ENCODE assay signal across 27 cellular contexts in genomic region chr17:49915260-49915659, GRCh38.
"Had no signal": no experiment of that assay in that cellular context is flagged by ENCODE, and none has a peak within 500 bp of the region (broad histone marks: within the 10 kb centered on the region; RNA-seq: fewer than 3 reads in every experiment).

No MANE protein-coding gene starts in this region.

- FAIRE-seq: RCC 7860 had no signal

- H3K27ac ChIP-seq: brain microvascular endothelial cell, cardiac muscle cell had no signal

- DNase-seq: activated B cell treated with CpG ODN at 0.5 μM for 24 hours; activated CD4-positive, alpha-beta memory T cell treated with anti-CD3 and anti-CD28 coated beads, Interleukin-2, amount 10 ng/mL, durations not matched to agents 7 days and 5 days; activated CD4-positive, alpha-beta T cell treated with anti-CD3 and anti-CD28 coated beads for 1 hour; activated CD4-positive, alpha-beta T cell treated with anti-CD3 and anti-CD28 coated beads, Interleukin-2, amount 10 ng/mL, durations not matched to agents 24 days and 14 days; activated gamma-delta T cell; activated naive CD4-positive, alpha-beta T cell treated with anti-CD3 and anti-CD28 coated beads for 36 hours; activated T-cell treated with anti-CD3 and anti-CD28 coated beads for 4 hours; activated T-cell treated with anti-CD3 and anti-CD28 coated beads, Interleukin-2, amount 50 U/mL, for 48 hours; brain microvascular endothelial cell; cerebellar nuclear complex; Karpas-422; NCI-H1092; NCI-H1417; NCI-H1694; NCI-H2029; NCI-H2107; NCI-H2171 treated with DMSO at 0.1 percent for 48 hours; NCI-H226; NCI-H526; PC-3; SHP77; T-helper 17 cell; T-helper 9 cell had no signal

- H3K4me3 Mint-ChIP-seq: activated B cell treated with CpG ODN at 0.5 μM for 24 hours; activated CD4-positive, alpha-beta memory T cell treated with anti-CD3 and anti-CD28 coated beads, Interleukin-2, amount 10 ng/mL, durations not matched to agents 7 days and 5 days; activated CD4-positive, alpha-beta T cell treated with anti-CD3 and anti-CD28 coated beads, Interleukin-2, amount 10 ng/mL, durations not matched to agents 24 days and 14 days; activated naive CD4-positive, alpha-beta T cell treated with anti-CD3 and anti-CD28 coated beads for 36 hours; activated naive CD8-positive, alpha-beta T cell; activated T-helper 17 cell treated with anti-CD3 and anti-CD28 coated beads, Interleukin-2, amount 50 U/mL, for 72 hours; T-helper 17 cell had no signal

- H3K9me3 Mint-ChIP-seq: activated B cell treated with CpG ODN at 0.5 μM for 24 hours; activated CD4-positive, alpha-beta memory T cell treated with anti-CD3 and anti-CD28 coated beads, Interleukin-2, amount 10 ng/mL, durations not matched to agents 7 days and 5 days; activated CD4-positive, alpha-beta T cell treated with anti-CD3 and anti-CD28 coated beads, Interleukin-2, amount 10 ng/mL, durations not matched to agents 24 days and 14 days; activated naive CD4-positive, alpha-beta T cell treated with anti-CD3 and anti-CD28 coated beads for 36 hours; activated T-helper 17 cell treated with anti-CD3 and anti-CD28 coated beads, Interleukin-2, amount 50 U/mL, for 72 hours had no signal

- H3K4me3 ChIP-seq: cardiac muscle cell had no signal

- ATAC-seq: activated T-helper 17 cell treated with anti-CD3 and anti-CD28 coated beads, Interleukin-2, amount 50 U/mL, for 72 hours; PC-3; T-helper 17 cell had no signal

- H3K27ac Mint-ChIP-seq: activated B cell treated with CpG ODN at 0.5 μM for 24 hours; activated CD4-positive, alpha-beta memory T cell treated with anti-CD3 and anti-CD28 coated beads, Interleukin-2, amount 10 ng/mL, durations not matched to agents 7 days and 5 days; activated CD4-positive, alpha-beta T cell treated with anti-CD3 and anti-CD28 coated beads, Interleukin-2, amount 10 ng/mL, durations not matched to agents 24 days and 14 days; activated naive CD4-positive, alpha-beta T cell treated with anti-CD3 and anti-CD28 coated beads for 36 hours; activated naive CD8-positive, alpha-beta T cell; activated T-helper 17 cell treated with anti-CD3 and anti-CD28 coated beads, Interleukin-2, amount 50 U/mL, for 72 hours; T-helper 17 cell had no signal

- H3K4me1 Mint-ChIP-seq: activated CD4-positive, alpha-beta T cell treated with anti-CD3 and anti-CD28 coated beads, Interleukin-2, amount 10 ng/mL, durations not matched to agents 24 days and 14 days; activated T-helper 17 cell treated with anti-CD3 and anti-CD28 coated beads, Interleukin-2, amount 50 U/mL, for 72 hours had no signal

- H3K36me3 ChIP-seq: brain microvascular endothelial cell, cardiac muscle cell had no signal
